Comparison of ENCODE assay signal across 7 cellular contexts in the genomic region with DNA sequence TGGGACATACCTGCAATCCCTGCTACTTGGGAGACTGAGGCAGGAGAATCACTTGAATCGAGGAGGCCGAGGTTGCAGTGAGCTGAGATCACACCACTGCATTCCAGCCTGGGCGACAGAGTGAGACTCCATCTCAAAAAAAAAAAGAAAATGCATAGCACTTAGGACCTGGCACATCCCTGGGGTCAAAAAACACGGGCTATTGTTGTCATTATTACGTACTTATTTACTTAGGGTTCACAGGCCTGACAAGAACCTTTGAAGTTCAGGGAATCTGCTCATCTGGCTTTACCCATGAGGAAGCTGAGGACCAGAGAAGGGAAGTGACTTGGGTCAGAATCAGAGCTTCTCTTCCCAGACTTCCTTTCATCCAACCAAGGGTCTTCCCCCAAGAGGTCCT.
"Had no signal": no experiment of that assay in that cellular context is flagged by ENCODE, and none has a peak within 500 bp of the region (broad histone marks: within the 10 kb centered on the region; RNA-seq: fewer than 3 reads in every experiment).

No MANE protein-coding gene starts in this region.

- H3K4me3 ChIP-seq: K562 had no signal

- H3K4me2 ChIP-seq: KMS-11 had no signal

- H3K27ac ChIP-seq: HL-60, KMS-11 had no signal

- H3K9ac ChIP-seq: KMS-11 had no signal

- DNase-seq: IMR-90, KBM-7, KG1 had no signal

- FAIRE-seq: HTR-8/SVneo, K562 had no signal

- ATAC-seq: K562 had no signal
